Comparison of ENCODE assay signal across 1 cellular context in genomic region chr17:50129946-50130777, GRCh38.
A peak's percentile ranks its signal among the peaks of the same experiment; 100 is the strongest.
TF ChIP-seq lines count a peak whose summit lies in the region.

Gene SAMD14 (minus strand): TSS chr17:50130160. CDS start chr17:50124959, 5,201 bp downstream.

TF ChIP-seq in K562, 482 proteins besides CTCF, POLR2A, EP300 and RAD21 (continued from another document):
- TF ChIP-seq ZNF507 (tag; conservative IDR thresholded peaks at IDR 0.05) (no peak), POLR2G (IDR thresholded peaks at IDR 0.05; ENCODE audit: low read depth, low read length) (no peak), CBX2 (IDR thresholded peaks at IDR 0.05; ENCODE audit: insufficient read depth, low read length, poor library complexity, severe bottlenecking) (no peak), ZNF696 (CRISPR knock-in tag; conservative IDR thresholded peaks at IDR 0.05) (no peak), PRMT5 (CRISPR knock-in tag; IDR thresholded peaks at IDR 0.05) (no peak), MAZ (CRISPR knock-in tag; conservative IDR thresholded peaks at IDR 0.05 in 1 of 2, IDR thresholded peaks at IDR 0.05 in 1 of 2) (0 out of 4 replicates have a peak, but pooled peaks of 1 of the 2 experiments have one; percentile 1), E2F6 (IDR thresholded peaks at IDR 0.05; ENCODE audit: borderline replicate concordance in 1 of 2, extremely low read depth in 1 of 2, insufficient read depth in 1 of 2, insufficient read length in 1 of 2, low read depth in 1 of 2, low read length in 1 of 2, poor library complexity in 1 of 2, severe bottlenecking in 1 of 2) (peak in 1 of 2 experiments; percentile 8), ZBTB7A (IDR thresholded peaks at IDR 0.05; ENCODE audit: borderline replicate concordance, control insufficient read depth, low read depth, low read length) (peak; percentile 44; the same call in 1 of the 2 replicates), ZBTB33 (CRISPR knock-in tag; IDR thresholded peaks at IDR 0.05) (peak; percentile 48; the same call in 1 of the 2 replicates), EGR1 (conservative IDR thresholded peaks at IDR 0.05) (peak; percentile 80)
TF ChIP-seq in K562: peak in this region for 10.
